In genomic region chr3:54222318-54222717, GRCh38 we compare ENCODE assay signal across 25 cellular contexts.
"Had no signal": no experiment of that assay in that cellular context is flagged by ENCODE, and none has a peak within 500 bp of the region (broad histone marks: within the 10 kb centered on the region; RNA-seq: fewer than 3 reads in every experiment).

No MANE protein-coding gene starts in this region.

- DNase-seq: activated CD4-positive, alpha-beta T cell treated with anti-CD3 and anti-CD28 coated beads for 48 hours; activated CD4-positive, alpha-beta T cell treated with anti-CD3 and anti-CD28 coated beads, Interleukin-2, amount 50 U/mL, for 48 hours; activated CD8-positive, alpha-beta memory T cell treated with anti-CD3 and anti-CD28 coated beads for 24 hours; activated effector memory CD4-positive, alpha-beta T cell treated with Interleukin-2 at 50 U/mL for 16 hours; activated naive CD4-positive, alpha-beta T cell treated with anti-CD3 and anti-CD28 coated beads for 36 hours; activated naive CD8-positive, alpha-beta T cell treated with anti-CD3 and anti-CD28 coated beads for 36 hours; adrenal gland; aorta; body of pancreas; cerebellar nuclear complex; colonic mucosa; effector CD8-positive, alpha-beta T cell; esophagus squamous epithelium; foreskin melanocyte; kidney glomerular epithelial cell; left lung; mesendoderm; posterior cingulate gyrus; right lobe of liver; stimulated activated CD4-positive, alpha-beta T cell treated with anti-CD3 and anti-CD28 coated beads, Interleukin-2, amount 100 ng/mL, for 48 hours; stimulated activated naive CD4-positive, alpha-beta T cell treated with Interleukin-2 at 50 U/mL for 16 hours; T-helper 9 cell; WERI-Rb-1 had no signal

- ATAC-seq: activated CD4-positive, CD25-positive, alpha-beta regulatory T cell treated with anti-CD3 and anti-CD28 coated beads, Interleukin-2, amount 50 U/mL, for 24 hours; body of pancreas; left lung; natural killer cell treated with Interleukin-12 subunit alpha and Interleukin-12 subunit beta and Interleukin-15 and Interleukin-18, amount 100 ng/mL, for 72 hours had no signal
